ENCODE assay signal across 37 cellular contexts in the genomic region with DNA sequence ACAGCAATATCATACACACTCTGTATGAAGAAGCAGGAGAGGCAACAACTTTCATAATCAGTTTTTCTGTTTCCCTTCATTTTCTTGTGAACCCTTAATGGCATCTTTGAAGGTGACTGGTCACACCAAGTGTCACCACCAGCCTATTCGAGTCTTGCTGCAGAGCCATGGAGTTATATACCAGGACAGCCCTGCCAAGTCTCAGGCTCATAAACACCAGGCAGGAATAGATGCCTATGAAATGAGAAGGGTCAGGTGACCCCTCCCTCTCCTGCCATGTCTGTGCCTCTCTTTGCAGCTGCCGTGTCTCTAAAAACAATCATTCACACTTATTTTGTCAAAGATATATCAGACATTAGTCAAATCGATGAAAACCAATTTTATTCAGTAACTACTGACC. TPM values are rescaled to one million over a fixed set of nuclear protein-coding genes. Genes with fewer than 3 reads are reported as not detected.
"Had no signal": no experiment of that assay in that cellular context is flagged by ENCODE, and none has a peak within 500 bp of the region (broad histone marks: within the 10 kb centered on the region; RNA-seq: fewer than 3 reads in every experiment).

No MANE protein-coding gene starts in this region.

- DNase-seq: naive thymus-derived CD4-positive, alpha-beta T cell; natural killer cell; occipital lobe; ovary; posterior cingulate gyrus; retina; right cardiac atrium; sigmoid colon; spleen; stimulated activated CD4-positive, alpha-beta T cell treated with anti-CD3 and anti-CD28 coated beads, Interleukin-12 subunit alpha, Interleukin-12 subunit beta, amount 100 ng/mL, for 4 hours; stimulated activated CD4-positive, alpha-beta T cell treated with anti-CD3 and anti-CD28 coated beads, Interleukin-1b, Interleukin-23, amount 100 ng/mL, for 48 hours; stimulated activated CD4-positive, alpha-beta T cell treated with anti-CD3 and anti-CD28 coated beads, Interleukin-4, amount 100 ng/mL, for 1 hour; stimulated activated CD4-positive, alpha-beta T cell treated with anti-CD3 and anti-CD28 coated beads, Interleukin-4, amount 100 ng/mL, for 4 hours; stimulated activated CD8-positive, alpha-beta memory T cell treated with anti-CD3 and anti-CD28 coated beads, Interleukin-4, amount 100 ng/mL, for 48 hours; stimulated activated naive CD4-positive, alpha-beta T cell; stomach; thyroid gland; trophoblast cell; upper lobe of left lung had no signal

- H3K4me1 ChIP-seq: neural progenitor cell, parathyroid adenoma, right lobe of liver, sigmoid colon, spleen, stomach, thyroid gland, tibial nerve, upper lobe of left lung, vagina had no signal

- H3K27me3 ChIP-seq: neural progenitor cell, ovary, right lobe of liver, sigmoid colon, spleen, stomach, thyroid gland, tibial nerve, upper lobe of left lung, vagina had no signal

- H2AFZ ChIP-seq: neural progenitor cell, parathyroid adenoma had no signal

- H3K27ac ChIP-seq: neural progenitor cell, ovary, parathyroid adenoma, right lobe of liver, sigmoid colon, skin epidermis, spleen, stomach, thoracic aorta, thyroid gland, tibial nerve, upper lobe of left lung, vagina had no signal

- H3K79me2 ChIP-seq: parathyroid adenoma had no signal

- H3K27ac Mint-ChIP-seq: natural killer cell; nephron; neural progenitor cell; progenitor cell of endocrine pancreas; stimulated activated memory B cell treated with anti-CD40 and anti-IgM and Interleukin-4, amounts not matched to agents 10 μg/mL and 1 μg/mL and 100 μg/mL, for 72 hours; stimulated activated naive CD8-positive, alpha-beta T cell treated with anti-CD3 and anti-CD28 coated beads, Interleukin-15, Interleukin-2, amounts not matched to agents 100 ng/mL and 50 ng/mL, for 24 hours had no signal

- H3K9me3 Mint-ChIP-seq: natural killer cell; nephron; neural progenitor cell; stimulated activated memory B cell treated with anti-CD40 and anti-IgM and Interleukin-4, amounts not matched to agents 10 μg/mL and 1 μg/mL and 100 μg/mL, for 72 hours; stimulated activated naive CD8-positive, alpha-beta T cell treated with anti-CD3 and anti-CD28 coated beads, Interleukin-15, Interleukin-2, amounts not matched to agents 100 ng/mL and 50 ng/mL, for 24 hours had no signal

- ATAC-seq: naive thymus-derived CD4-positive, alpha-beta T cell; natural killer cell; right cardiac atrium; right lobe of liver; stimulated activated memory B cell treated with anti-CD40 and anti-IgM and Interleukin-4, amounts not matched to agents 10 μg/mL and 1 μg/mL and 100 μg/mL, for 72 hours had no signal

- H3K9me3 ChIP-seq: ovary, right lobe of liver, sigmoid colon, spleen, stomach, thoracic aorta, thyroid gland, tibial nerve, upper lobe of left lung, vagina had no signal

- H3K9ac ChIP-seq: neural progenitor cell, parathyroid adenoma had no signal

- H3K27me3 Mint-ChIP-seq: naive thymus-derived CD4-positive, alpha-beta T cell; progenitor cell of endocrine pancreas; stimulated activated memory B cell treated with anti-CD40 and anti-IgM and Interleukin-4, amounts not matched to agents 10 μg/mL and 1 μg/mL and 100 μg/mL, for 72 hours; stimulated activated naive CD8-positive, alpha-beta T cell treated with anti-CD3 and anti-CD28 coated beads, Interleukin-15, Interleukin-2, amounts not matched to agents 100 ng/mL and 50 ng/mL, for 24 hours had no signal

- H3K4me1 Mint-ChIP-seq: neural progenitor cell; stimulated activated memory B cell treated with anti-CD40 and anti-IgM and Interleukin-4, amounts not matched to agents 10 μg/mL and 1 μg/mL and 100 μg/mL, for 72 hours had no signal

- H3K4me2 ChIP-seq: neural progenitor cell, smooth muscle cell had no signal

- H3K4me3 ChIP-seq: neural progenitor cell, ovary, right lobe of liver, sigmoid colon, skin epidermis, smooth muscle cell, spleen, stomach, thoracic aorta, thyroid gland, tibial nerve, upper lobe of left lung, vagina had no signal

- H3K4me3 Mint-ChIP-seq: naive thymus-derived CD4-positive, alpha-beta T cell; natural killer cell; nephron; neural progenitor cell; stimulated activated memory B cell treated with anti-CD40 and anti-IgM and Interleukin-4, amounts not matched to agents 10 μg/mL and 1 μg/mL and 100 μg/mL, for 72 hours; stimulated activated naive CD8-positive, alpha-beta T cell treated with anti-CD3 and anti-CD28 coated beads, Interleukin-15, Interleukin-2, amounts not matched to agents 100 ng/mL and 50 ng/mL, for 24 hours had no signal

- H3K36me3 ChIP-seq: ovary had no signal

RNA-seq across cellular contexts. Expression of a gene that starts 31.3 kb away (rescaled TPM):
- total RNA-seq: naive thymus-derived CD4-positive, alpha-beta T cell; occipital lobe; osteoblast; ovary; progenitor cell of endocrine pancreas; pulmonary artery endothelial cell; right cardiac atrium; sigmoid colon; smooth muscle cell; stomach; subcutaneous adipose tissue; temporal lobe; thoracic aorta; thyroid gland; tibial nerve; upper lobe of left lung; ureter; vagina had no signal
- polyA plus RNA-seq: naive thymus-derived CD4-positive, alpha-beta T cell; smooth muscle cell had no signal

RNA-seq across cellular contexts. Expression of a gene that starts 45.5 kb away (rescaled TPM):
- total RNA-seq: osteoblast had no signal
- polyA plus RNA-seq: naive thymus-derived CD4-positive, alpha-beta T cell; neural cell; ovary; right cardiac atrium; sigmoid colon; spleen; stomach had no signal
